17 cellular contexts compared by ENCODE assay signal in genomic region chr1:3078941-3079340, GRCh38. TPM values are rescaled to one million over a fixed set of nuclear protein-coding genes. Genes with fewer than 3 reads are reported as not detected.
DNase-seq lines count a peak whose midpoint lies in the region; ATAC-seq and TF ChIP-seq lines count a peak whose summit lies in the region.
"Had no signal": no experiment of that assay in that cellular context is flagged by ENCODE, and none has a peak within 500 bp of the region (broad histone marks: within the 10 kb centered on the region; RNA-seq: fewer than 3 reads in every experiment).

No MANE protein-coding gene starts in this region.

- H3K4me2 ChIP-seq in neural progenitor cell = no peak overlapping the region

- peaks cover 50% of the 10 kb centered on the region for H3K4me1 Mint-ChIP-seq in neural progenitor cell

- peak overlapping the region; percentile 28 for H3K27ac Mint-ChIP-seq in neural progenitor cell

- H3K9me3 ChIP-seq in right cardiac atrium (ENCODE audit: control insufficient read depth, low read length) (no peaks in the 10 kb centered on the region), neural progenitor cell (ENCODE audit: low read depth) (no peaks in the 10 kb centered on the region), thoracic aorta (no peaks in the 10 kb centered on the region), HAP-1 (no peaks in the 10 kb centered on the region)

- H3K36me3 Mint-ChIP-seq in neural progenitor cell = no peaks in the 10 kb centered on the region

- H4K20me1 ChIP-seq in neural progenitor cell (ENCODE audit: low read depth) = peaks cover 9% of the 10 kb centered on the region

- H3K4me3 Mint-ChIP-seq in neural progenitor cell = no peak overlapping the region

- no peak overlapping the region for H3K9ac ChIP-seq in neural progenitor cell
- H3K9ac ChIP-seq: GM23248 had no signal

- TF ChIP-seq CTCF in neural progenitor cell (IDR thresholded peaks at IDR 0.05) (no peak), thoracic aorta (IDR thresholded peaks at IDR 0.05) (no peak)

- in situ Hi-C loops in HAP-1 (cut with MboI; ENCODE audit: low sequenced_read_pairs) = no loop called here

- intact Hi-C loops in right cardiac atrium (cut with DNase I) (loop anchor here in 2 of 4 donors (10.0 kb wide), 2 partner anchors 196 to 206 kb away; no protein-coding TSS in a partner anchor), left ventricle myocardium superior (cut with micrococcal nuclease) (no loop called here)

- no peaks in the 10 kb centered on the region for H3K4me1 ChIP-seq in right cardiac atrium (ENCODE audit: control insufficient read depth, insufficient read depth, low read length)
- H3K4me1 ChIP-seq in neural progenitor cell = peaks cover 30% of the 10 kb centered on the region
- peaks cover 37 to 99% of the 10 kb centered on the region in 2 donors for H3K4me1 ChIP-seq in thoracic aorta (ENCODE audit: control insufficient read depth in 1 of 2, low read depth in 2 of 2)
- H3K4me1 ChIP-seq in HAP-1 = no peaks in the 10 kb centered on the region

- no peak overlapping the region for H2AFZ ChIP-seq in neural progenitor cell (replicated peaks)
- H2AFZ ChIP-seq: GM23248 had no signal

- peaks cover 17% of the 10 kb centered on the region for H3K27me3 Mint-ChIP-seq in neural progenitor cell (ENCODE audit: insufficient read depth, low read depth)

- no peaks in the 10 kb centered on the region for H3K9me3 Mint-ChIP-seq in neural progenitor cell

- no peaks in the 10 kb centered on the region for H3K36me3 ChIP-seq in neural progenitor cell
- no peaks in the 10 kb centered on the region for H3K36me3 ChIP-seq in thoracic aorta
- no peaks in the 10 kb centered on the region for H3K36me3 ChIP-seq in HAP-1 (replicated peaks)

- H3K27me3 ChIP-seq in right cardiac atrium (ENCODE audit: control insufficient read depth, insufficient read depth) = no peaks in the 10 kb centered on the region
- H3K27me3 ChIP-seq in neural progenitor cell = peaks cover 24% of the 10 kb centered on the region
- H3K27me3 ChIP-seq in thoracic aorta (replicated peaks; ENCODE audit: insufficient read depth) = no peaks in the 10 kb centered on the region
- no peaks in the 10 kb centered on the region for H3K27me3 ChIP-seq in HAP-1 (ENCODE audit: low read depth)

- 76% methylated on average over 25 of the region's 25 CpGs for WGBS in right cardiac atrium

- DNase-seq in right cardiac atrium = peak in 2 of 3 donors; percentile 13 to 52
- no peak for DNase-seq in left ventricle myocardium superior
- no peak for DNase-seq in neural progenitor cell (ENCODE audit: low spot score)
- DNase-seq in thoracic aorta (ENCODE audit: low spot score) = no peak
- no peak for DNase-seq in SKM-1 (lab: John Stamatoyannopoulos, UW; ENCODE audit: unreplicated experiment)
- no peak for DNase-seq in HAP-1 (ENCODE audit: low spot score in 2 of 2)
- no peak for DNase-seq in D341Med (ENCODE audit: low spot score)
- DNase-seq: COR-L47, GM23248, NCI-H1417, NCI-H2029, NCI-H510A treated with DMSO at 0.1 percent for 48 hours had no signal

- ATAC-seq in right cardiac atrium = no peak
- ATAC-seq in left ventricle myocardium superior = no peak
- ATAC-seq in thoracic aorta (ENCODE audit: insufficient number of reproducible peaks, low FRiP score, low read depth) = no peak
- ATAC-seq in GM21723 (IDR thresholded peaks at IDR 0.05; ENCODE audit: unreplicated experiment) = no peak
- ATAC-seq: GM12878, Panc1 had no signal

- H3F3A ChIP-seq in neural progenitor cell (ENCODE audit: low read depth) = no peaks in the 10 kb centered on the region

- H3K4me3 ChIP-seq in right cardiac atrium (ENCODE audit: low read length) (no peak overlapping the region), neural progenitor cell (no peak overlapping the region), thoracic aorta (peak overlapping the region; percentile 55), HAP-1 (no peak overlapping the region)
- H3K4me3 ChIP-seq: GM12878, GM23248 had no signal

- H3K79me2 ChIP-seq in neural progenitor cell (ENCODE audit: low read depth) = no peaks in the 10 kb centered on the region

- H3K27ac ChIP-seq in right cardiac atrium (ENCODE audit: low read length) (no peak overlapping the region), neural progenitor cell (no peak overlapping the region), thoracic aorta (peak overlapping the region; percentile 96 to 97)
- H3K27ac ChIP-seq: C4-2B, GM23248 had no signal

RNA-seq across cellular contexts. Expression of gene PRDM16, which starts 9.9 kb away (rescaled TPM):
- 1 to 10 TPM; 1.1 to 2.9 (median 1.8) TPM for total RNA-seq in right cardiac atrium
- polyA plus RNA-seq in right cardiac atrium = 1.9 TPM
- 17.7 TPM for total RNA-seq in left ventricle myocardium superior
- 1.9 and 2.0 TPM in 2 replicates for total RNA-seq in neural progenitor cell (ENCODE audit: low replicate concordance)
- 10 to 100 TPM; 68.9 to 85.4 TPM for total RNA-seq in thoracic aorta
- total RNA-seq: GM23248 had no signal
- polyA plus RNA-seq: GM12878 had no signal

RNA-seq across cellular contexts. Expression of gene ACTRT2, which starts 57.7 kb away (rescaled TPM):
- total RNA-seq in right cardiac atrium (not detected), left ventricle myocardium superior (not detected), neural progenitor cell (ENCODE audit: low replicate concordance) (not detected in 2 replicates), thoracic aorta (not detected)
- polyA plus RNA-seq in right cardiac atrium = not detected
- total RNA-seq: G401, GM12878, GM23248 had no signal
- polyA plus RNA-seq: GM12878, GM23248 had no signal

Comparison
In these comparisons a context has a peak if more than half of its experiments do, and no peak if none do; other contexts are left out.
1. DNase-seq: peak in right cardiac atrium (2 of 3); none in left ventricle myocardium superior (single experiment), neural progenitor cell (single experiment), thoracic aorta (single experiment), SKM-1 (single experiment), HAP-1 (0 of 2) and D341Med (single experiment).
2. H3K27ac ChIP-seq: peak in thoracic aorta (2 of 2); none in right cardiac atrium (single experiment) and neural progenitor cell (single experiment).